In genomic region chr1:114033219-114033706, GRCh38 we compare ENCODE assay signal across 8 cellular contexts. TPM values are rescaled to one million over a fixed set of nuclear protein-coding genes. Genes with fewer than 3 reads are reported as not detected.
DNase-seq lines count a peak whose midpoint lies in the region; ATAC-seq, FAIRE-seq and TF ChIP-seq lines count a peak whose summit lies in the region.

No MANE protein-coding gene starts in this region.

- no peak for FAIRE-seq in RCC 7860 (lab: Jason Lieb, UNC)

- ATAC-seq in activated CD4-positive, CD25-positive, alpha-beta regulatory T cell treated with anti-CD3 and anti-CD28 coated beads, Interleukin-2, amount 50 U/mL, for 24 hours, result peak; percentile 10 to 25
- no peak for ATAC-seq in GM18498 (IDR thresholded peaks at IDR 0.05; ENCODE audit: unreplicated experiment)

- H3K4me1 ChIP-seq in esophagus muscularis mucosa, result peaks cover 0 to 6% (median 2%) of the 10 kb centered on the region in 4 donors
- no peaks in the 10 kb centered on the region for H3K4me1 ChIP-seq in testis
- no peaks in the 10 kb centered on the region for H3K4me1 ChIP-seq in ovary (ENCODE audit: insufficient read depth)

- TF ChIP-seq POLR2A in esophagus muscularis mucosa (IDR thresholded peaks at IDR 0.05; ENCODE audit: low read depth) (no peak), testis (IDR thresholded peaks at IDR 0.05) (no peak), ovary (IDR thresholded peaks at IDR 0.05) (no peak)

- no peak overlapping the region for H3K27ac ChIP-seq in esophagus muscularis mucosa (replicated peaks in 1 of 4)
- H3K27ac ChIP-seq in testis, result no peak overlapping the region
- no peak overlapping the region for H3K27ac ChIP-seq in ovary

- peak in 2 of 3 experiments; percentile 18 to 42 for TF ChIP-seq CTCF in esophagus muscularis mucosa (IDR thresholded peaks at IDR 0.05)
- peak; percentile 9 to 44 (median 24) for TF ChIP-seq CTCF in testis (IDR thresholded peaks at IDR 0.05)
- no peak for TF ChIP-seq CTCF in ovary (IDR thresholded peaks at IDR 0.05)

- H3K36me3 ChIP-seq in esophagus muscularis mucosa (no peaks in the 10 kb centered on the region), testis (ENCODE audit: low read depth, missing control alignments) (no peaks in the 10 kb centered on the region), ovary (no peaks in the 10 kb centered on the region)

- H3K27me3 ChIP-seq in esophagus muscularis mucosa, result no peaks in the 10 kb centered on the region
- no peaks in the 10 kb centered on the region for H3K27me3 ChIP-seq in testis
- no peaks in the 10 kb centered on the region for H3K27me3 ChIP-seq in ovary

- H3K4me3 ChIP-seq in esophagus muscularis mucosa (no peak overlapping the region), testis (no peak overlapping the region), ovary (no peak overlapping the region)

- no peak for TF ChIP-seq EP300 in esophagus muscularis mucosa (IDR thresholded peaks at IDR 0.05)
- TF ChIP-seq EP300 in ovary (IDR thresholded peaks at IDR 0.05), result no peak

- no peaks in the 10 kb centered on the region for H3K9me3 ChIP-seq in esophagus muscularis mucosa
- H3K9me3 ChIP-seq in testis, result no peaks in the 10 kb centered on the region
- H3K9me3 ChIP-seq in ovary, result no peaks in the 10 kb centered on the region

- WGBS in esophagus muscularis mucosa, result 42% methylated on average over 5 of the region's 5 CpGs
- 68 to 80% methylated on average over 5 of the region's 5 CpGs for WGBS in testis, 2 donors
- WGBS in ovary, 3 donors, result 42 to 55% (median 49%) methylated on average over 5 of the region's 5 CpGs

- intact Hi-C loops in esophagus muscularis mucosa (cut with DNase I), result no loop called here
- intact Hi-C loops in testis (cut with DNase I; ENCODE audit: low total_unique reads), result no loop called here
- intact Hi-C loops in ovary (cut with DNase I), result no loop called here

- no peak for DNase-seq in activated CD4-positive, CD25-positive, alpha-beta regulatory T cell treated with anti-CD3 and anti-CD28 coated beads, Interleukin-2, amount 50 U/mL, for 72 hours
- DNase-seq in NCI-H510A treated with DMSO at 0.1 percent for 48 hours (lab: John Stamatoyannopoulos, UW) (peak; percentile 8), esophagus muscularis mucosa (ENCODE audit: extremely low spot score) (no peak), testis (no peak), RCC 7860 (ENCODE audit: low spot score) (no peak), ovary (no peak)

RNA-seq across cellular contexts. Expression of gene OLFML3, which starts 54.0 kb away (rescaled TPM):
- total RNA-seq in esophagus muscularis mucosa (100 to 1,000 TPM in 1 of 4 donors, 10 to 100 TPM in 3; 57.7 to 109 (median 67.4) TPM), testis (1 to 10 TPM; 4.6 to 8.5 TPM), ovary (100 to 1,000 TPM in 5 of 7 donors, 10 to 100 TPM in 2; 69.7 to 157 (median 119) TPM)
- polyA plus RNA-seq in testis (ENCODE audit: insufficient read depth, low read depth, low replicate concordance) (51.7 TPM), ovary (100 to 1,000 TPM; 139 to 240 TPM)

Comparison
In these comparisons a context has a peak if more than half of its experiments do, and no peak if none do; other contexts are left out.
1. CTCF ChIP-seq: peak in esophagus muscularis mucosa (2 of 3) and testis (3 of 3); none in ovary (0 of 3).
2. RNA of gene OLFML3, which starts 54.0 kb away (total RNA-seq): 69.7 to 157 TPM in ovary and 57.7 to 109 TPM in esophagus muscularis mucosa; 4.6 to 8.5 TPM in testis; every median in the first group is over 4 times any median in the second.